ENCODE assay signal across 9 cellular contexts in the genomic region with DNA sequence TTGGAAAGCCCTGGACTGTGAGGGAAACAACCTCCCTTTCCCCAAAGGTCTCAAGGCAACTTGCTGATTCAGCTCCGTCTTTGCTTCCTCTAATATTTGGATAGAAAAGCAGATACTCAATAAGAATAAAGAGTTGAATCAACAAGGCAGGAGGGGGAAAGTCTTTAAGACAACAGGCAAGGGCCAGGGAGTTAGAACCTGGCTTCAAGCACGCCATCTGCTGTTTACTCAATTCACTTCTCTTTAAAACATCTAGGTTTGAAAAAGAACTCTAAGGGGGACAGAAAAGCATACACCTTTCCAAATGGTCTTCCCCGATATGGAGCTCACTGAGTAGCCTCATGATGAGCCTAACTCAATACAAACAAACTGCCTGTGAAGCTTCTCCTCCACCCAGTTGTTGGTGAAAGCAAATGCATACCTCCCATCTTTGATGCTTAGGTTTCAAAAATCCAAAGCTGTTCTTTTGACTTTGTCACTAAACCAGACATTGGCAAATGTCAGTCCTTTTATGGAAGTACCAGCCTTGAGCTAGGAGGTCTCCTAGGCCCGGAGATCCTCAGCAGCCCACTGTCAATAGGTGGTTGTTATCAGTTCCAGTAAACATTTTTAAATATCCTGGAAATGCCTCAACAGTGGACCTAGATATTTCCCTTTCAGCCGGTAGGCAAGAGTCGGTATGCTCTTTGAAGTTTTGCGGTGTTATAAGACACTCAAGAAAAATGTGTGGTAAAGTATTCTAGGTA.
DNase-seq lines count a peak whose midpoint lies in the region; ATAC-seq and TF ChIP-seq lines count a peak whose summit lies in the region.
"Had no signal": no experiment of that assay in that cellular context is flagged by ENCODE, and none has a peak within 500 bp of the region (broad histone marks: within the 10 kb centered on the region; RNA-seq: fewer than 3 reads in every experiment).

No MANE protein-coding gene starts in this region.

- intact Hi-C loops in ascending aorta (cut with DNase I): no loop called here

- CTCF ChIA-PET in BJ (lab: Yijun Ruan, JAX): interaction anchor here (0.7 to 1.8 kb wide), 5 partner anchors 16 to 77 kb away, joined by 3 to 7 read pairs (median 4); no protein-coding TSS in a partner anchor

- peak; percentile 38 for ATAC-seq in memory B cell (ENCODE audit: low read depth)
- no peak for ATAC-seq in HG03521 (IDR thresholded peaks at IDR 0.05; ENCODE audit: unreplicated experiment)
- no peak for ATAC-seq in HG03571 (IDR thresholded peaks at IDR 0.05; ENCODE audit: unreplicated experiment)
- ATAC-seq in HG02884 (IDR thresholded peaks at IDR 0.05; ENCODE audit: unreplicated experiment): no peak

- H3K4me1 Mint-ChIP-seq in memory B cell: peaks cover 14% of the 10 kb centered on the region

- H3K27me3 Mint-ChIP-seq in memory B cell: no peaks in the 10 kb centered on the region

- H3K27me3 ChIP-seq in BJ (ENCODE audit: control insufficient read depth, insufficient read depth, low read length) (no peaks in the 10 kb centered on the region), ascending aorta (no peaks in the 10 kb centered on the region)

- H3K36me3 Mint-ChIP-seq in memory B cell: no peaks in the 10 kb centered on the region

- peaks cover 1% of the 10 kb centered on the region; the same call in 1 of the 2 replicates for H3K36me3 ChIP-seq in BJ (ENCODE audit: control insufficient read depth, insufficient read depth, low read length)
- H3K36me3 ChIP-seq in ascending aorta: no peaks in the 10 kb centered on the region

- TF ChIP-seq CTCF in BJ (IDR thresholded peaks at IDR 0.05; ENCODE audit: insufficient read depth, low read depth, low read length): 0 out of 2 replicates have a peak, but pooled peaks have one; percentile 15
- TF ChIP-seq CTCF in ascending aorta (IDR thresholded peaks at IDR 0.05): peak in 1 of 3 experiments; percentile 25

- no peak for DNase-seq in BJ (ENCODE audit: low read depth)
- peak; percentile 35 for DNase-seq in HCEC 1CT
- DNase-seq in ascending aorta (ENCODE audit: low spot score in 2 of 2): no peak
- peak in 1 of 2 donors; percentile 4 for DNase-seq in memory B cell (ENCODE audit: low spot score in 2 of 2)
- no peak for DNase-seq in MV-4-11 (lab: John Stamatoyannopoulos, UW)
- DNase-seq: activated gamma-delta T cell had no signal

- H3K4me1 ChIP-seq in ascending aorta: peaks cover 3 to 36% of the 10 kb centered on the region in 2 donors

- H3K27ac Mint-ChIP-seq in memory B cell: no peak overlapping the region

- H3K9me3 Mint-ChIP-seq in memory B cell: no peaks in the 10 kb centered on the region

- H3K4me3 ChIP-seq in BJ (ENCODE audit: low read depth, low read length) (no peak overlapping the region), ascending aorta (no peak overlapping the region)

- POLR2A ChIA-PET in BJ (lab: Charles Lee): no interaction called here

- peak overlapping the region; percentile 0 to 27 for H3K27ac ChIP-seq in ascending aorta

- no peak overlapping the region for H3K4me3 Mint-ChIP-seq in memory B cell

- no peaks in the 10 kb centered on the region for H3K9me3 ChIP-seq in ascending aorta
